ENCODE assay signal across 9 cellular contexts in genomic region chr19:55383279-55383788, GRCh38. TPM values are rescaled to one million over a fixed set of nuclear protein-coding genes. Genes with fewer than 3 reads are reported as not detected.
DNase-seq lines count a peak whose midpoint lies in the region; ATAC-seq and TF ChIP-seq lines count a peak whose summit lies in the region.
"Had no signal": no experiment of that assay in that cellular context is flagged by ENCODE, and none has a peak within 500 bp of the region (broad histone marks: within the 10 kb centered on the region; RNA-seq: fewer than 3 reads in every experiment).

No MANE protein-coding gene starts in this region.

- H2AK5ac ChIP-seq in neuronal stem cell (ENCODE audit: low read depth, low read length), result peak overlapping the region; percentile 33

- H3K9me3 Mint-ChIP-seq in CD8-positive, alpha-beta T cell, result no peaks in the 10 kb centered on the region
- H3K9me3 Mint-ChIP-seq in chondrocyte (ENCODE audit: low read depth), result no peaks in the 10 kb centered on the region

- H3K27me3 Mint-ChIP-seq in CD8-positive, alpha-beta T cell (ENCODE audit: low read depth), result no peaks in the 10 kb centered on the region
- no peaks in the 10 kb centered on the region for H3K27me3 Mint-ChIP-seq in chondrocyte (ENCODE audit: low read depth)

- no peak overlapping the region for H4K91ac ChIP-seq in neuronal stem cell (ENCODE audit: low read depth, low read length, poor library complexity)

- H3K4me3 Mint-ChIP-seq in CD8-positive, alpha-beta T cell, result peak overlapping the region; percentile 82
- H3K4me3 Mint-ChIP-seq in chondrocyte (ENCODE audit: unreplicated experiment), result peak overlapping the region; percentile 66

- H3K4me3 ChIP-seq in CD8-positive, alpha-beta T cell (ENCODE audit: low read depth, low read length), result peak overlapping the region; percentile 42
- peak overlapping the region; percentile 38 for H3K4me3 ChIP-seq in MG63
- H3K4me3 ChIP-seq in neuronal stem cell (ENCODE audit: low read length in 2 of 2), result peak overlapping the region in 1 of 2 donors; percentile 69

- no peak overlapping the region for H2BK5ac ChIP-seq in neuronal stem cell (ENCODE audit: low read length)

- peak overlapping the region; percentile 46 for H2BK15ac ChIP-seq in neuronal stem cell (ENCODE audit: low read length)

- peaks cover 51% of the 10 kb centered on the region for H3K4me1 Mint-ChIP-seq in CD8-positive, alpha-beta T cell (ENCODE audit: low read depth)
- H3K4me1 Mint-ChIP-seq in chondrocyte (ENCODE audit: low read depth), result peaks cover 32% of the 10 kb centered on the region

- H3K14ac ChIP-seq in neuronal stem cell (ENCODE audit: low read length), result no peak overlapping the region

- H3K79me1 ChIP-seq in neuronal stem cell (ENCODE audit: low read depth, low read length), result peaks cover 18% of the 10 kb centered on the region

- DNase-seq in CD8-positive, alpha-beta T cell, result peak in 1 of 7 experiments; percentile 57
- DNase-seq in MG63, result no peak
- no peak for DNase-seq in chondrocyte (ENCODE audit: low spot score)
- DNase-seq in neuronal stem cell (ENCODE audit: low spot score), result no peak
- DNase-seq in NCI-H2081 treated with DMSO at 0.1 percent for 48 hours (lab: John Stamatoyannopoulos, UW), result no peak
- DNase-seq in effector CD8-positive, alpha-beta T cell (lab: John Stamatoyannopoulos, UW), result no peak
- no peak for DNase-seq in germinal center (ENCODE audit: low spot score)

- H2BK12ac ChIP-seq in neuronal stem cell (ENCODE audit: low read length), result no peak overlapping the region

- H3K27ac Mint-ChIP-seq in CD8-positive, alpha-beta T cell, result peak overlapping the region; percentile 77
- peak overlapping the region; percentile 66 for H3K27ac Mint-ChIP-seq in chondrocyte (ENCODE audit: unreplicated experiment)

- H3K23ac ChIP-seq in neuronal stem cell (ENCODE audit: low read depth, low read length, poor library complexity), result peak overlapping the region; percentile 1

- CTCF ChIA-PET in CD8-positive, alpha-beta T cell (lab: Charles Lee), result interaction anchor here (0.7 to 3.1 kb wide), 9 partner anchors 26 to 295 kb away, joined by 3 to 17 read pairs (median 4); no protein-coding TSS in a partner anchor

- no peak for TF ChIP-seq CTCF in CD8-positive, alpha-beta T cell (IDR thresholded peaks at IDR 0.05)
- no peak for TF ChIP-seq CTCF in chondrocyte (IDR thresholded peaks at IDR 0.05)

- intact Hi-C loops in CD8-positive, alpha-beta T cell (cut with DNase I, micrococcal nuclease), result loop anchor here in 1 of 2 experiments (1.0 kb wide), 1 partner anchor 82 kb away; no protein-coding TSS in a partner anchor

- no peaks in the 10 kb centered on the region for H3K9me3 ChIP-seq in CD8-positive, alpha-beta T cell (ENCODE audit: low read length)
- H3K9me3 ChIP-seq in MG63 (no peaks in the 10 kb centered on the region), neuronal stem cell (replicated peaks in 1 of 2; ENCODE audit: control insufficient read depth in 2 of 2, insufficient read depth in 1 of 2, low read depth in 1 of 2, low read length in 2 of 2) (peaks cover 2% of the 10 kb centered on the region in 2 donors)

- no peak for ATAC-seq in CD8-positive, alpha-beta T cell
- ATAC-seq in GM19328 (IDR thresholded peaks at IDR 0.05; ENCODE audit: unreplicated experiment), result no peak

- peak overlapping the region; percentile 40 for H3K27ac ChIP-seq in CD8-positive, alpha-beta T cell (ENCODE audit: low read depth, low read length)
- H3K27ac ChIP-seq in neuronal stem cell (replicated peaks; ENCODE audit: low read length), result no peak overlapping the region

- H3K4me2 ChIP-seq in neuronal stem cell (ENCODE audit: insufficient read depth, low read length, poor library complexity, severe bottlenecking), result peak overlapping the region; percentile 58

- no peak overlapping the region for H4K8ac ChIP-seq in neuronal stem cell (ENCODE audit: low read depth, low read length)

- H3K9ac ChIP-seq in neuronal stem cell (ENCODE audit: low read depth, low read length, poor library complexity), result peak overlapping the region; percentile 46

- H3K36me3 Mint-ChIP-seq in CD8-positive, alpha-beta T cell, result peaks cover 26% of the 10 kb centered on the region
- H3K36me3 Mint-ChIP-seq in chondrocyte (ENCODE audit: low read depth), result peaks cover 16% of the 10 kb centered on the region

- no peak overlapping the region for H2BK120ac ChIP-seq in neuronal stem cell (ENCODE audit: low read depth, low read length)

- H3K4ac ChIP-seq in neuronal stem cell (ENCODE audit: low read length), result no peak overlapping the region

- H3K27me3 ChIP-seq in CD8-positive, alpha-beta T cell (ENCODE audit: insufficient read depth, low read length), result no peaks in the 10 kb centered on the region
- H3K27me3 ChIP-seq in MG63 (no peaks in the 10 kb centered on the region), neuronal stem cell (ENCODE audit: control insufficient read depth in 3 of 3, insufficient read depth in 3 of 3, low read depth in 1 of 3, low read length in 3 of 3) (peaks cover 0 to 6% (median 0%) of the 10 kb centered on the region in 3 experiments)

- H2AFZ ChIP-seq in neuronal stem cell (ENCODE audit: low read length), result no peak overlapping the region

- POLR2A ChIA-PET in CD8-positive, alpha-beta T cell (lab: Charles Lee), result interaction anchor here (1.0 to 2.7 kb wide), 12 partner anchors 24 to 271 kb away, joined by 3 to 27 read pairs (median 6); partner anchors contain the start of genes HSPBP1, ISOC2, KMT5C and PPP1R12C

- H3K36me3 ChIP-seq in CD8-positive, alpha-beta T cell (ENCODE audit: insufficient read depth, low read length), result peaks cover 15% of the 10 kb centered on the region
- peaks cover 25% of the 10 kb centered on the region for H3K36me3 ChIP-seq in MG63
- H3K36me3 ChIP-seq in neuronal stem cell (replicated peaks in 1 of 2; ENCODE audit: control insufficient read depth in 2 of 2, insufficient read depth in 2 of 2, low read length in 2 of 2), result peaks cover 15 to 20% of the 10 kb centered on the region in 2 donors

- peak overlapping the region; percentile 90 for H3K18ac ChIP-seq in neuronal stem cell (ENCODE audit: low read length)

- no CpG with 5 or more reads among the region's 31 CpGs for WGBS in neuronal stem cell (ENCODE audit: extremely low coverage in 2 of 2, insufficient read length in 2 of 2, insufficient replicate concordance in 1 of 2), 2 donors

- H3K4me1 ChIP-seq in CD8-positive, alpha-beta T cell (ENCODE audit: insufficient read depth, low read length), result peaks cover 38% of the 10 kb centered on the region
- H3K4me1 ChIP-seq in neuronal stem cell (ENCODE audit: control insufficient read depth in 2 of 2, insufficient read depth in 1 of 2, low read depth in 1 of 2, low read length in 2 of 2), result peaks cover 28% of the 10 kb centered on the region in 2 donors

RNA-seq across cellular contexts. Expression of gene TMEM238, which starts 0.8 kb away (rescaled TPM):
- total RNA-seq in CD8-positive, alpha-beta T cell, result 10 to 100 TPM; 12.9 to 13.4 TPM
- total RNA-seq in MG63 (2014; rRNA removed; shearing (Covaris generic); ENCODE audit: low replicate concordance), result 3.5 TPM in 1 of 2 replicates, not detected in the other
- total RNA-seq in chondrocyte, result 0.59 to 1.0 TPM (median 0.85 TPM) in 3 replicates
- 0.14 TPM for polyA plus RNA-seq in neuronal stem cell (2013, experiment 1 of 2)
- polyA plus RNA-seq in neuronal stem cell (2013, experiment 2 of 2), result 0.14 TPM

RNA-seq across cellular contexts. Expression of gene RPL28, which starts 2.4 kb away (rescaled TPM):
- 1,000 to 10,000 TPM; 4,227 to 4,270 TPM for total RNA-seq in CD8-positive, alpha-beta T cell
- total RNA-seq in MG63 (2014; rRNA removed; shearing (Covaris generic); ENCODE audit: low replicate concordance), result 127 and 409 TPM in 2 replicates
- total RNA-seq in chondrocyte, result 1,343 to 1,376 TPM (median 1,346 TPM) in 3 replicates
- polyA plus RNA-seq in neuronal stem cell (2013, experiment 1 of 2), result 2,729 TPM
- polyA plus RNA-seq in neuronal stem cell (2013, experiment 2 of 2), result 2,534 TPM

RNA-seq across cellular contexts. Expression of gene TMEM190, which starts 6.7 kb away (rescaled TPM):
- not detected for total RNA-seq in CD8-positive, alpha-beta T cell
- not detected in 2 replicates for total RNA-seq in MG63 (2014; rRNA removed; shearing (Covaris generic); ENCODE audit: low replicate concordance)
- 0.52 to 1.0 TPM in 2 of 3 replicates, not detected in the other for total RNA-seq in chondrocyte
- 0.85 TPM for polyA plus RNA-seq in neuronal stem cell (2013, experiment 1 of 2)
- polyA plus RNA-seq in neuronal stem cell (2013, experiment 2 of 2), result 0.46 TPM
- total RNA-seq: HT1080 had no signal

RNA-seq across cellular contexts. Expression of gene IL11, which starts 13.1 kb away (rescaled TPM):
- 1 to 10 TPM in 1 of 2 experiments, under 1 TPM in 1; 0.28 to 1.0 TPM for total RNA-seq in CD8-positive, alpha-beta T cell
- total RNA-seq in MG63 (2014; rRNA removed; shearing (Covaris generic); ENCODE audit: low replicate concordance), result 0.95 TPM in 1 of 2 replicates, not detected in the other
- 2.8 to 3.7 TPM (median 3.1 TPM) in 3 replicates for total RNA-seq in chondrocyte
- polyA plus RNA-seq in neuronal stem cell (2013, experiment 1 of 2), result 1.1 TPM
- 1.1 TPM for polyA plus RNA-seq in neuronal stem cell (2013, experiment 2 of 2)

RNA-seq across cellular contexts. Expression of gene GARIN5B, which starts 20.3 kb away (rescaled TPM):
- not detected for total RNA-seq in CD8-positive, alpha-beta T cell
- not detected in 2 replicates for total RNA-seq in MG63 (2014; rRNA removed; shearing (Covaris generic); ENCODE audit: low replicate concordance)
- total RNA-seq in chondrocyte, result not detected in 3 replicates
- polyA plus RNA-seq in neuronal stem cell (2013, experiment 1 of 2), result 0.08 TPM
- 0.08 TPM for polyA plus RNA-seq in neuronal stem cell (2013, experiment 2 of 2)
- total RNA-seq: HT1080 had no signal
